12 cellular contexts compared by ENCODE assay signal in the genomic region with DNA sequence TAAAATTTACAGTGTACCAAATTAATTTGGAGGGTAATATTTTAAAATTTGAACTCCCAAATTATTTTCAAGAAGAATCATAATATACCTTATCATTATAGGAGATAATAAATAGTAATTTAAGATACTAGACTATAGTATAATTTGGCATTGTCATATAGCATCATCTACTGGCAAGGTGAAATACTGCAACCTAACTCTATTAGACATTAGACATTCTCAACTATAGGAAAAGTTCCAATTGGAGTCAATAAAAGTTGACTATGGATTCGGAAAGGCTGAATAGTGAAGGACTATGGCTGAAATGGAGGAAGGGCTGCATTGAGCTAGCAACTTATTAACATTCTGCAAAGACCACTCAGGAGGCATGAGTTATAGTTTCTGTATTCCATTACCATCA.
DNase-seq lines count a peak whose midpoint lies in the region; FAIRE-seq and TF ChIP-seq lines count a peak whose summit lies in the region.
"Had no signal": no experiment of that assay in that cellular context is flagged by ENCODE, and none has a peak within 500 bp of the region (broad histone marks: within the 10 kb centered on the region; RNA-seq: fewer than 3 reads in every experiment).

No MANE protein-coding gene starts in this region.

- DNase-seq in astrocyte (ENCODE audit: low read depth) (no peak), neural progenitor cell (ENCODE audit: low spot score) (no peak), substantia nigra (lab: John Stamatoyannopoulos, UW) (no peak), retina (no peak), AG08396 (ENCODE audit: low spot score) (no peak)
- no peak for DNase-seq in activated CD4-positive, alpha-beta memory T cell treated with anti-CD3 and anti-CD28 coated beads for 36 hours
- DNase-seq: activated naive CD8-positive, alpha-beta T cell treated with anti-CD3 and anti-CD28 coated beads for 36 hours; CD8-positive, alpha-beta T cell; foreskin melanocyte had no signal

- H3K4me1 ChIP-seq in DOHH2 (ENCODE audit: control insufficient read depth, low read length) (no peaks in the 10 kb centered on the region), astrocyte (ENCODE audit: insufficient read depth, low read length) (peaks cover 2% of the 10 kb centered on the region), neural progenitor cell (no peaks in the 10 kb centered on the region)

- H3K36me3 ChIP-seq in DOHH2 (ENCODE audit: control insufficient read depth, low read length) (no peaks in the 10 kb centered on the region), astrocyte (ENCODE audit: insufficient read depth, low read length) (no peaks in the 10 kb centered on the region), neural progenitor cell (no peaks in the 10 kb centered on the region)

- H3K27ac Mint-ChIP-seq in astrocyte (ENCODE audit: unreplicated experiment) (no peak overlapping the region), neural progenitor cell (no peak overlapping the region)
- H3K27ac Mint-ChIP-seq in activated CD4-positive, alpha-beta memory T cell treated with anti-CD3 and anti-CD28 coated beads for 36 hours: no peak overlapping the region
- H3K27ac Mint-ChIP-seq: activated naive CD8-positive, alpha-beta T cell treated with anti-CD3 and anti-CD28 coated beads for 36 hours; CD8-positive, alpha-beta T cell; dendritic cell treated with granulocyte-macrophage colony-stimulating factor and Interleukin-4, amounts not matched to agents 40 ng/mL and 50 ng/mL, for 4 days had no signal

- no peaks in the 10 kb centered on the region for H4K20me1 ChIP-seq in DOHH2 (ENCODE audit: control insufficient read depth, insufficient read depth, low read depth, low read length)
- H4K20me1 ChIP-seq in astrocyte (ENCODE audit: insufficient read depth, low read length): no peaks in the 10 kb centered on the region
- H4K20me1 ChIP-seq in neural progenitor cell (ENCODE audit: low read depth): no peaks in the 10 kb centered on the region

- no peaks in the 10 kb centered on the region for H3K27me3 ChIP-seq in DOHH2 (ENCODE audit: control insufficient read depth, low read length)
- no peaks in the 10 kb centered on the region for H3K27me3 ChIP-seq in astrocyte (ENCODE audit: insufficient read depth, low read length)
- H3K27me3 ChIP-seq in neural progenitor cell: no peaks in the 10 kb centered on the region

- H3K4me3 ChIP-seq in DOHH2 (ENCODE audit: low read length) (no peak overlapping the region), astrocyte (ENCODE audit: insufficient read depth, low read depth, low read length) (no peak overlapping the region), neural progenitor cell (no peak overlapping the region)

- H3K79me2 ChIP-seq in DOHH2 (ENCODE audit: control insufficient read depth, low read length): no peaks in the 10 kb centered on the region
- H3K79me2 ChIP-seq in astrocyte (ENCODE audit: insufficient read depth, low read length): no peaks in the 10 kb centered on the region
- no peaks in the 10 kb centered on the region for H3K79me2 ChIP-seq in neural progenitor cell (ENCODE audit: low read depth)

- POLR2A ChIA-PET in activated CD4-positive, alpha-beta memory T cell treated with anti-CD3 and anti-CD28 coated beads for 36 hours (lab: Charles Lee): interaction anchor here (0.7 kb wide), 1 partner anchor 30 kb away, joined by 3 read pairs; no protein-coding TSS in a partner anchor

- intact Hi-C loops in activated CD4-positive, alpha-beta memory T cell treated with anti-CD3 and anti-CD28 coated beads for 36 hours (cut with micrococcal nuclease): no loop called here

- H3K27ac ChIP-seq in DOHH2 (ENCODE audit: low read depth, low read length) (no peak overlapping the region), astrocyte (ENCODE audit: low read depth, low read length) (no peak overlapping the region), neural progenitor cell (no peak overlapping the region), substantia nigra (ENCODE audit: low read depth, low read length, poor library complexity, severe bottlenecking) (no peak overlapping the region)

- H3K4me2 ChIP-seq in DOHH2 (ENCODE audit: low read length) (no peak overlapping the region), astrocyte (ENCODE audit: low read length) (no peak overlapping the region), neural progenitor cell (no peak overlapping the region)

- TF ChIP-seq CTCF in DOHH2 (IDR thresholded peaks at IDR 0.05; ENCODE audit: low read depth, low read length, poor library complexity, severe bottlenecking) (peak; percentile 22), LNCAP (IDR thresholded peaks at IDR 0.05) (peak; percentile 35), astrocyte (IDR thresholded peaks at IDR 0.05; ENCODE audit: insufficient read depth, low read depth, low read length) (peak; percentile 13), neural progenitor cell (IDR thresholded peaks at IDR 0.05) (peak; percentile 38)

- H3F3A ChIP-seq in DOHH2 (ENCODE audit: control insufficient read depth, insufficient read depth) (no peaks in the 10 kb centered on the region), neural progenitor cell (ENCODE audit: low read depth) (no peaks in the 10 kb centered on the region)

- H3K4me3 Mint-ChIP-seq in astrocyte (ENCODE audit: unreplicated experiment) (no peak overlapping the region), neural progenitor cell (no peak overlapping the region)
- H3K4me3 Mint-ChIP-seq in activated CD4-positive, alpha-beta memory T cell treated with anti-CD3 and anti-CD28 coated beads for 36 hours: no peak overlapping the region
- H3K4me3 Mint-ChIP-seq: activated naive CD8-positive, alpha-beta T cell treated with anti-CD3 and anti-CD28 coated beads for 36 hours; CD8-positive, alpha-beta T cell; dendritic cell treated with granulocyte-macrophage colony-stimulating factor and Interleukin-4, amounts not matched to agents 40 ng/mL and 50 ng/mL, for 4 days had no signal

- no peak overlapping the region for H2AFZ ChIP-seq in astrocyte (ENCODE audit: low read depth, low read length)
- H2AFZ ChIP-seq in neural progenitor cell (replicated peaks): no peak overlapping the region

- H3K36me3 Mint-ChIP-seq in astrocyte (ENCODE audit: low read depth, unreplicated experiment) (peaks cover 14% of the 10 kb centered on the region), neural progenitor cell (peaks cover 20% of the 10 kb centered on the region)
- no peaks in the 10 kb centered on the region for H3K36me3 Mint-ChIP-seq in activated CD4-positive, alpha-beta memory T cell treated with anti-CD3 and anti-CD28 coated beads for 36 hours

- H3K9ac ChIP-seq in astrocyte (ENCODE audit: low read length): no peak overlapping the region
- no peak overlapping the region for H3K9ac ChIP-seq in neural progenitor cell

- H3K27me3 Mint-ChIP-seq in astrocyte (ENCODE audit: low read depth, unreplicated experiment) (no peaks in the 10 kb centered on the region), neural progenitor cell (ENCODE audit: insufficient read depth, low read depth) (no peaks in the 10 kb centered on the region)
- peaks cover 1% of the 10 kb centered on the region for H3K27me3 Mint-ChIP-seq in activated CD4-positive, alpha-beta memory T cell treated with anti-CD3 and anti-CD28 coated beads for 36 hours
- H3K27me3 Mint-ChIP-seq: activated naive CD8-positive, alpha-beta T cell treated with anti-CD3 and anti-CD28 coated beads for 36 hours; dendritic cell treated with granulocyte-macrophage colony-stimulating factor and Interleukin-4, amounts not matched to agents 40 ng/mL and 50 ng/mL, for 4 days had no signal

- FAIRE-seq in astrocyte (lab: Jason Lieb, UNC): no peak

- H3K9me3 Mint-ChIP-seq in astrocyte (ENCODE audit: unreplicated experiment) (peaks cover 7% of the 10 kb centered on the region), neural progenitor cell (peaks cover 25% of the 10 kb centered on the region)
- peaks cover 15% of the 10 kb centered on the region for H3K9me3 Mint-ChIP-seq in activated CD4-positive, alpha-beta memory T cell treated with anti-CD3 and anti-CD28 coated beads for 36 hours

- CTCF ChIA-PET in activated CD4-positive, alpha-beta memory T cell treated with anti-CD3 and anti-CD28 coated beads for 36 hours (lab: Charles Lee): no interaction called here

- H3K4me1 Mint-ChIP-seq in astrocyte (ENCODE audit: low read depth, unreplicated experiment) (no peaks in the 10 kb centered on the region), neural progenitor cell (no peaks in the 10 kb centered on the region)
- no peaks in the 10 kb centered on the region for H3K4me1 Mint-ChIP-seq in activated CD4-positive, alpha-beta memory T cell treated with anti-CD3 and anti-CD28 coated beads for 36 hours (ENCODE audit: low read depth)
- H3K4me1 Mint-ChIP-seq: activated naive CD8-positive, alpha-beta T cell treated with anti-CD3 and anti-CD28 coated beads for 36 hours had no signal

- no peaks in the 10 kb centered on the region for H3K9me2 ChIP-seq in DOHH2 (replicated peaks; ENCODE audit: control insufficient read depth, low read length)

- H3K9me3 ChIP-seq in DOHH2 (ENCODE audit: control insufficient read depth, insufficient read depth, low read length) (peaks cover 4% of the 10 kb centered on the region; the same call in 1 of the 2 replicates), astrocyte (ENCODE audit: insufficient read depth, low read depth, low read length) (no peaks in the 10 kb centered on the region), neural progenitor cell (ENCODE audit: low read depth) (no peaks in the 10 kb centered on the region)
